11 cellular contexts compared by ENCODE assay signal in the genomic region with DNA sequence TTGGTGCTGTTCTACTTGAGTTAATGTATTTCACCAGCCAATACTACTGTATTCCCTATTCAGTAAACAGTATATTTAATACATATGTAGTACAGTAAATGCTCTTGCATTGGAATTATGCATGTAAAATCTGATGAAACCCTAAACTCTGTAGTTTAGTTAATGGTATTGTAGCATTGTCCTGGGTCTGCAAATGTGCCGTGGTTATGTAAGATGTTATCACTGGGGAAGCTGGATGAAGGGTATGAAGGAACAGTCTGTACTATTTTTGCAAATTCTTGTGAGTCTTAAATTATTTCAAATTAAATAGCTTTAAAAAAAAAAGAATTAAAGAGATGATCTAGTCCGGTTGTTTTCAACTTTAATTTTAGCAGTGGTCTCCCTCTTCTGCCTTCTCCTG.
"Had no signal": no experiment of that assay in that cellular context is flagged by ENCODE, and none has a peak within 500 bp of the region (broad histone marks: within the 10 kb centered on the region; RNA-seq: fewer than 3 reads in every experiment).

No MANE protein-coding gene starts in this region.

- H3K27me3 Mint-ChIP-seq: activated naive CD4-positive, alpha-beta T cell treated with anti-CD3 and anti-CD28 coated beads, Interleukin-2, amount 10 ng/mL, durations not matched to agents 7 days and 5 days; naive thymus-derived CD8-positive, alpha-beta T cell had no signal

- H3K27ac Mint-ChIP-seq: activated naive CD4-positive, alpha-beta T cell treated with anti-CD3 and anti-CD28 coated beads, Interleukin-2, amount 10 ng/mL, durations not matched to agents 7 days and 5 days; WTC11 had no signal

- H3K4me3 Mint-ChIP-seq: activated naive CD4-positive, alpha-beta T cell treated with anti-CD3 and anti-CD28 coated beads, Interleukin-2, amount 10 ng/mL, durations not matched to agents 7 days and 5 days; naive thymus-derived CD8-positive, alpha-beta T cell; WTC11 had no signal

- ATAC-seq: left lobe of liver; naive thymus-derived CD8-positive, alpha-beta T cell; WTC11 had no signal

- H3K9me3 Mint-ChIP-seq: WTC11 had no signal

- H3K4me1 Mint-ChIP-seq: WTC11 had no signal

- DNase-seq: activated CD4-positive, alpha-beta T cell treated with anti-CD3 and anti-CD28 coated beads, Interleukin-2, amount 50 U/mL, for 1 hour; activated naive CD4-positive, alpha-beta T cell treated with anti-CD3 and anti-CD28 coated beads, Interleukin-2, amount 10 ng/mL, durations not matched to agents 7 days and 5 days; amniotic stem cell; colonic mucosa; naive thymus-derived CD8-positive, alpha-beta T cell; posterior cingulate gyrus; stimulated activated CD4-positive, alpha-beta T cell treated with anti-CD3 and anti-CD28 coated beads, Interleukin-4, amount 100 ng/mL, for 1 hour; stimulated activated naive CD4-positive, alpha-beta T cell; transverse colon had no signal

- H3K36me3 Mint-ChIP-seq: WTC11 had no signal
